ENCODE assay signal across 2 cellular contexts in genomic region chr2:196431957-196432356, GRCh38.
TF ChIP-seq lines count a peak whose summit lies in the region.

No MANE protein-coding gene starts in this region.

TF ChIP-seq in IMR-90, 13 proteins besides CTCF, POLR2A, EP300 and RAD21 (continued from another document):
- TF ChIP-seq MAZ (IDR thresholded peaks at IDR 0.05; ENCODE audit: borderline replicate concordance, low read depth, low read length) (no peak), USF2 (IDR thresholded peaks at IDR 0.05; ENCODE audit: low read depth, low read length) (no peak), NFE2L2 (IDR thresholded peaks at IDR 0.05; ENCODE audit: low read depth, low read length) (no peak), CHD1 (IDR thresholded peaks at IDR 0.05; ENCODE audit: low read depth, low read length) (no peak), RFX5 (IDR thresholded peaks at IDR 0.05; ENCODE audit: low read depth, low read length) (no peak), ELK1 (IDR thresholded peaks at IDR 0.05; ENCODE audit: borderline replicate concordance, low read depth, low read length) (no peak), MAFK (IDR thresholded peaks at IDR 0.05; ENCODE audit: low read depth, low read length) (no peak), SMC3 (IDR thresholded peaks at IDR 0.05; ENCODE audit: low read depth, low read length) (no peak), CEBPB (IDR thresholded peaks at IDR 0.05; ENCODE audit: low read depth, low read length) (no peak), BHLHE40 (IDR thresholded peaks at IDR 0.05; ENCODE audit: low read depth, low read length) (no peak)

TF ChIP-seq in WTC11, 78 proteins besides CTCF, POLR2A, EP300 and RAD21 (continued from another document):
- no peak for TF ChIP-seq USF2 (CRISPR knock-in tag; IDR thresholded peaks at IDR 0.05)
- no peak for TF ChIP-seq NFE2L1 (CRISPR knock-in tag; IDR thresholded peaks at IDR 0.05)
- TF ChIP-seq PRRX2 (CRISPR knock-in tag; IDR thresholded peaks at IDR 0.05), result no peak
- no peak for TF ChIP-seq ZBTB21 (CRISPR knock-in tag; IDR thresholded peaks at IDR 0.05; ENCODE audit: borderline replicate concordance)
- no peak for TF ChIP-seq ELF4 (CRISPR knock-in tag; IDR thresholded peaks at IDR 0.05; ENCODE audit: low read depth)
- no peak for TF ChIP-seq ZNF219 (CRISPR knock-in tag; IDR thresholded peaks at IDR 0.05; ENCODE audit: borderline replicate concordance)
- TF ChIP-seq MXD4 (CRISPR knock-in tag; IDR thresholded peaks at IDR 0.05; ENCODE audit: borderline replicate concordance), result no peak
